In genomic region chr10:1535337-1535957, GRCh38 we compare ENCODE assay signal across 17 cellular contexts.
DNase-seq lines count a peak whose midpoint lies in the region; ATAC-seq and TF ChIP-seq lines count a peak whose summit lies in the region.
"Had no signal": no experiment of that assay in that cellular context is flagged by ENCODE, and none has a peak within 500 bp of the region (broad histone marks: within the 10 kb centered on the region; RNA-seq: fewer than 3 reads in every experiment).

No MANE protein-coding gene starts in this region.

- H3K36me3 ChIP-seq in sigmoid colon, result no peaks in the 10 kb centered on the region
- H3K36me3 ChIP-seq: BE2C had no signal

- no peak overlapping the region for H3K27ac ChIP-seq in sigmoid colon
- H3K27ac ChIP-seq: A549, C4-2B, GM23248 had no signal

- no peaks in the 10 kb centered on the region for H3K9me3 ChIP-seq in sigmoid colon
- H3K9me3 ChIP-seq: A549, BE2C had no signal

- H3K27me3 ChIP-seq in sigmoid colon, result no peaks in the 10 kb centered on the region
- H3K27me3 ChIP-seq: BE2C had no signal

- intact Hi-C loops in sigmoid colon (cut with DNase I), result no loop called here

- TF ChIP-seq EP300 in sigmoid colon (IDR thresholded peaks at IDR 0.05), result no peak

- no peak overlapping the region for H3K4me3 ChIP-seq in sigmoid colon
- H3K4me3 ChIP-seq: A549, GM23248 had no signal

- TF ChIP-seq CTCF in sigmoid colon (IDR thresholded peaks at IDR 0.05), result no peak

- 52 to 75% methylated on average over 22 of the region's 22 CpGs for WGBS in sigmoid colon, 2 donors

- DNase-seq in mesenteric fat pad (ENCODE audit: low spot score) (peak; percentile 74), sigmoid colon (peak; percentile 34), GM19240 (ENCODE audit: insufficient read length, low spot score) (no peak), CD1c-positive myeloid dendritic cell (ENCODE audit: extremely low spot score) (no peak)
- DNase-seq: BE2C; CD8-positive, alpha-beta T cell; COR-L47; DMS153; DMS79 treated with DMSO at 0.1 percent for 48 hours; GDM1; GM23248 had no signal

- TF ChIP-seq POLR2A in sigmoid colon (IDR thresholded peaks at IDR 0.05), result no peak

- no peaks in the 10 kb centered on the region for H3K4me1 ChIP-seq in sigmoid colon
- H3K4me1 ChIP-seq: A549, BE2C had no signal

- ATAC-seq in esophagus mucosa (peak; percentile 66), HG03108 (IDR thresholded peaks at IDR 0.05; ENCODE audit: unreplicated experiment) (no peak), HG03139 (IDR thresholded peaks at IDR 0.05; ENCODE audit: unreplicated experiment) (no peak)
- ATAC-seq: A549; CD8-positive, alpha-beta T cell; HCT116 had no signal

Comparison
In these comparisons a context has a peak if more than half of its experiments do, and no peak if none do; other contexts are left out.
1. DNase-seq: peak in mesenteric fat pad (single experiment) and sigmoid colon (single experiment); none in GM19240 (single experiment) and CD1c-positive myeloid dendritic cell (single experiment).